Comparison of ENCODE assay signal across 32 cellular contexts in the genomic region with DNA sequence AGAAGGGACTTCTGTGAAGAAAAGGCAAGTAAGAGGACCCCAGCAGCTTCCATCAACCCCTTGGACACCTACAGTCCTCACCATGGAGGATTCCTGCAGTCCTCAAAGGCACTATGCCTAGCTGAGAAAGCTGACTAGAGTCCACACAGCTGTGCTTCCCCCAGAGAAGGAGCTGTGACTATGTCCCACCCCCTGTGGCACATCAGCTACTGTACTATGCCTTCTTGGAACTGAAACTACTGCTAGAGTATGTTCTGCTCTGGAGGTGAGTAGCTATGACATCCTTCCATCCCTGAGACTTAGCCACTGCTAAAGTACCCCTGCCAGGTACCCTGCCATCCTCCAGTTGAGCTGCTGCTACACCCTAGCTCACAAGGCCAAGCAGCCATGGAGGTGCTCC.
"Had no signal": no experiment of that assay in that cellular context is flagged by ENCODE, and none has a peak within 500 bp of the region (broad histone marks: within the 10 kb centered on the region; RNA-seq: fewer than 3 reads in every experiment).

No MANE protein-coding gene starts in this region.

- H3K4me1 ChIP-seq: SJCRH30 had no signal

- H3K36me3 ChIP-seq: SJCRH30 had no signal

- H3K27ac ChIP-seq: PC-9, RWPE1, SJCRH30, SK-N-MC had no signal

- H3K9me3 ChIP-seq: SJCRH30 had no signal

- DNase-seq: KG1, NCI-H1048, NCI-H1092 treated with DMSO at 0.1 percent for 48 hours, NCI-H1105 treated with DMSO at 0.1 percent for 48 hours, NCI-H1417, NCI-H1436, NCI-H146, NCI-H1694, NCI-H187, NCI-H1930, NCI-H2029 treated with DMSO at 0.1 percent for 48 hours, NCI-H2081 treated with DMSO at 0.1 percent for 48 hours, NCI-H2107, NCI-H2171, NCI-H226, NCI-H446 treated with DMSO at 0.1 percent for 48 hours, NCI-H510A, NCI-H524, NCI-H526, NCI-H69, NCI-H748 treated with DMSO at 0.1 percent for 48 hours, NCI-H82, PC-9, SHP77, SIG-M5, SJCRH30 had no signal

- ATAC-seq: Panc1, Right ventricle myocardium inferior, SK-N-SH treated with all-trans-retinoic acid at 6 μM for 48 hours had no signal

- H3K4me2 ChIP-seq: PC-9 had no signal

- H3K4me3 ChIP-seq: PC-9, SJCRH30, SK-N-MC had no signal

- FAIRE-seq: RCC 7860 had no signal

- H2AFZ ChIP-seq: PC-9 had no signal

- H3K27me3 ChIP-seq: SJCRH30 had no signal
